ENCODE assay signal across 8 cellular contexts in genomic region chr4:1683903-1684755, GRCh38. TPM values are rescaled to one million over a fixed set of nuclear protein-coding genes. Genes with fewer than 3 reads are reported as not detected.
DNase-seq lines count a peak whose midpoint lies in the region; ATAC-seq and TF ChIP-seq lines count a peak whose summit lies in the region.

FAM53A (minus strand) TSS chr4:1684313; CDS start chr4:1668741, 15,572 bp downstream.

- POLR2A ChIA-PET in WTC11 (lab: Charles Lee): no interaction called here

- H3K4me1 ChIP-seq in mammary epithelial cell (ENCODE audit: insufficient read depth, low read length) (peaks cover 17% of the 10 kb centered on the region), smooth muscle cell (ENCODE audit: low read depth) (peaks cover 3% of the 10 kb centered on the region)

- peaks cover 8% of the 10 kb centered on the region for H3F3A ChIP-seq in smooth muscle cell (ENCODE audit: low read depth)

- H3K4me1 Mint-ChIP-seq in WTC11: peaks cover 16% of the 10 kb centered on the region
- peaks cover 10 to 13% of the 10 kb centered on the region in 2 donors for H3K4me1 Mint-ChIP-seq in immature natural killer cell

- H3K36me3 Mint-ChIP-seq in WTC11 (no peaks in the 10 kb centered on the region), immature natural killer cell (no peaks in the 10 kb centered on the region)

- H3K9me3 Mint-ChIP-seq in WTC11 (no peaks in the 10 kb centered on the region), immature natural killer cell (no peaks in the 10 kb centered on the region)

- H4K20me1 ChIP-seq in mammary epithelial cell (ENCODE audit: insufficient read depth, low read length) (no peaks in the 10 kb centered on the region), smooth muscle cell (ENCODE audit: low read depth) (no peaks in the 10 kb centered on the region)

- DNase-seq in DMS79 treated with DMSO at 0.1 percent for 48 hours (lab: John Stamatoyannopoulos, UW) (peak; percentile 28), DMS79 (lab: John Stamatoyannopoulos, UW) (no peak), NCI-H2107 treated with DMSO at 0.1 percent for 48 hours (lab: John Stamatoyannopoulos, UW; ENCODE audit: unreplicated experiment) (peak; percentile 10), WTC11 (ENCODE audit: low spot score) (peak; percentile 94), mammary epithelial cell (peak; percentile 79), immature natural killer cell (peak; percentile 93 to 95 (median 94)), smooth muscle cell (lab: John Stamatoyannopoulos, UW; ENCODE audit: unreplicated experiment) (peak; percentile 75)

- H2AFZ ChIP-seq in mammary epithelial cell (ENCODE audit: low read depth, low read length) (peak within 1 kb of the TSS; percentile 94), smooth muscle cell (ENCODE audit: low read depth) (peak within 1 kb of the TSS; percentile 64)

- no peak for TF ChIP-seq CTCF in WTC11 (IDR thresholded peaks at IDR 0.05)
- no peak for TF ChIP-seq CTCF in mammary epithelial cell (conservative IDR thresholded peaks at IDR 0.05 in 1 of 2, IDR thresholded peaks at IDR 0.05 in 1 of 2; ENCODE audit: extremely low read depth in 1 of 2, insufficient read depth in 1 of 2, low read depth in 1 of 2, low read length in 2 of 2)
- no peak for TF ChIP-seq CTCF in smooth muscle cell (IDR thresholded peaks at IDR 0.05; ENCODE audit: borderline replicate concordance, insufficient read depth, poor library complexity, severe bottlenecking)

- no peak within 1 kb of the TSS for H3K9ac ChIP-seq in mammary epithelial cell (ENCODE audit: insufficient read depth, low read length)
- H3K9ac ChIP-seq in smooth muscle cell (ENCODE audit: low read depth): peak within 1 kb of the TSS; percentile 5

- H3K27me3 Mint-ChIP-seq in WTC11 (ENCODE audit: low read depth) (peaks cover 27% of the 10 kb centered on the region), immature natural killer cell (ENCODE audit: low read depth in 3 of 3) (peaks cover 4 to 7% (median 6%) of the 10 kb centered on the region in 3 donors)

- in situ Hi-C loops in mammary epithelial cell (cut with MboI; ENCODE audit: low sequenced_read_pairs in 2 of 2): no loop called here

- H3K4me3 ChIP-seq in mammary epithelial cell (replicated peaks in 1 of 3; ENCODE audit: insufficient read depth in 1 of 3, low read depth in 2 of 3, low read length in 3 of 3) (peak within 1 kb of the TSS; percentile 56 to 65 (median 62)), smooth muscle cell (peak within 1 kb of the TSS; percentile 45)

- dilution Hi-C loops in mammary epithelial cell (cut with HindIII; ENCODE audit: low sequenced_read_pairs): no loop called here

- 8% methylated on average over 4 of the region's 138 CpGs for WGBS in mammary epithelial cell (ENCODE audit: low coverage, missing lambda C conversion rate)
- 6% methylated on average over 59 of the region's 138 CpGs for WGBS in smooth muscle cell (ENCODE audit: low lambda C conversion rate)

- CTCF ChIA-PET in WTC11 (lab: Charles Lee): interaction anchor here (1.9 kb wide), 1 partner anchor 9 kb away, joined by 8 read pairs; no protein-coding TSS in a partner anchor
- CTCF ChIA-PET in mammary epithelial cell (lab: Charles Lee; ENCODE audit: low non-redundant PET): no interaction called here

- H3K36me3 ChIP-seq in mammary epithelial cell (ENCODE audit: insufficient read depth, low read length) (no peaks in the 10 kb centered on the region), smooth muscle cell (ENCODE audit: low read depth) (no peaks in the 10 kb centered on the region)

- H3K4me3 Mint-ChIP-seq in WTC11: peak within 1 kb of the TSS; percentile 73
- peak within 1 kb of the TSS; percentile 89 to 95 (median 91) for H3K4me3 Mint-ChIP-seq in immature natural killer cell

- H3K79me2 ChIP-seq in mammary epithelial cell (ENCODE audit: insufficient read depth, low read length) (no peaks in the 10 kb centered on the region), smooth muscle cell (ENCODE audit: low read depth) (no peaks in the 10 kb centered on the region)

- H3K4me2 ChIP-seq in mammary epithelial cell (ENCODE audit: insufficient read depth, low read depth, low read length): peak within 1 kb of the TSS; percentile 98
- H3K4me2 ChIP-seq in smooth muscle cell: peak within 1 kb of the TSS; percentile 82

- no peaks in the 10 kb centered on the region for H3K9me3 ChIP-seq in mammary epithelial cell (replicated peaks; ENCODE audit: insufficient read depth, low read length)
- no peaks in the 10 kb centered on the region for H3K9me3 ChIP-seq in smooth muscle cell (replicated peaks; ENCODE audit: low read depth)

- intact Hi-C loops in mammary epithelial cell (cut with micrococcal nuclease): loop anchor here (2.0 to 5.0 kb wide), 2 partner anchors 39 to 102 kb away; no protein-coding TSS in a partner anchor

- H3K27ac Mint-ChIP-seq in WTC11 (no peak within 1 kb of the TSS), immature natural killer cell (peak within 1 kb of the TSS; percentile 86 to 94 (median 92))

- H3K27ac ChIP-seq in mammary epithelial cell (ENCODE audit: insufficient read depth, low read depth, low read length) (no peak within 1 kb of the TSS), smooth muscle cell (ENCODE audit: low read depth) (peak within 1 kb of the TSS; percentile 54)

- ATAC-seq in HG02970 (IDR thresholded peaks at IDR 0.05; ENCODE audit: low FRiP score, unreplicated experiment) (peak; percentile 89), WTC11 (peak; percentile 96)

- no TSS peak for BruUV-seq in mammary epithelial cell (replicated peaks; lab: Mats Ljungman, UMichigan)

- no peaks in the 10 kb centered on the region for H3K27me3 ChIP-seq in mammary epithelial cell (ENCODE audit: insufficient read depth, low read length)
- no peaks in the 10 kb centered on the region for H3K27me3 ChIP-seq in smooth muscle cell (ENCODE audit: low read depth)

TF ChIP-seq in WTC11, 78 proteins besides CTCF, POLR2A, EP300 and RAD21 (continues in another document):
- TF ChIP-seq CDX4 (CRISPR knock-in tag; IDR thresholded peaks at IDR 0.05; ENCODE audit: borderline replicate concordance) (no peak), OVOL2 (CRISPR knock-in tag; IDR thresholded peaks at IDR 0.05; ENCODE audit: borderline replicate concordance) (no peak), ZNF423 (CRISPR knock-in tag; IDR thresholded peaks at IDR 0.05) (no peak), NR2C2 (CRISPR knock-in tag; IDR thresholded peaks at IDR 0.05) (no peak), EMX1 (CRISPR knock-in tag; IDR thresholded peaks at IDR 0.05) (no peak), HMGXB4 (CRISPR knock-in tag; IDR thresholded peaks at IDR 0.05) (peak; percentile 83; the same call in 1 of the 2 replicates), ATF1 (CRISPR knock-in tag; IDR thresholded peaks at IDR 0.05) (no peak), E2F5 (CRISPR knock-in tag; IDR thresholded peaks at IDR 0.05) (peak; percentile 14), MXD4 (CRISPR knock-in tag; IDR thresholded peaks at IDR 0.05; ENCODE audit: borderline replicate concordance) (no peak), JUN (CRISPR knock-in tag; IDR thresholded peaks at IDR 0.05) (peak; percentile 85), RORB (CRISPR knock-in tag; IDR thresholded peaks at IDR 0.05) (no peak), KAT7 (CRISPR knock-in tag; IDR thresholded peaks at IDR 0.05; ENCODE audit: borderline replicate concordance) (no peak), ZNF512 (CRISPR knock-in tag; IDR thresholded peaks at IDR 0.05; ENCODE audit: borderline replicate concordance) (no peak), IRF2 (CRISPR knock-in tag; IDR thresholded peaks at IDR 0.05; ENCODE audit: borderline replicate concordance, low read depth) (no peak)

RNA-seq across cellular contexts. Expression of gene FAM53A, which starts in this region (rescaled TPM):
- 2.9 to 5.2 TPM (median 5.1 TPM) in 3 replicates for total RNA-seq in WTC11 (2021)
- total RNA-seq in mammary epithelial cell: 1 to 10 TPM; 3.3 to 3.7 TPM
- polyA plus RNA-seq in mammary epithelial cell: 0.63 TPM
- not detected for polyA minus RNA-seq in mammary epithelial cell
- polyA plus RNA-seq in immature natural killer cell: 1 to 10 TPM in 1 of 3 donors, under 1 TPM in 2; 0.38 to 2.6 (median 0.83) TPM
- total RNA-seq in smooth muscle cell: not detected in 2 replicates
- 0.70 and 2.7 TPM in 2 replicates for polyA plus RNA-seq in smooth muscle cell
